In genomic region chr20:36856691-36857635, GRCh38 we compare ENCODE assay signal across 8 cellular contexts. TPM values are rescaled to one million over a fixed set of nuclear protein-coding genes. Genes with fewer than 3 reads are reported as not detected.
DNase-seq lines count a peak whose midpoint lies in the region; ATAC-seq, FAIRE-seq and TF ChIP-seq lines count a peak whose summit lies in the region.

No MANE protein-coding gene starts in this region.

- H3K27ac ChIP-seq in dorsolateral prefrontal cortex (peak overlapping the region in 58 of 59 donors; percentile 2 to 98 (median 91)), osteoblast (ENCODE audit: low read depth, low read length) (peak overlapping the region; percentile 27), SJCRH30 (no peak overlapping the region)

- H3K27me3 ChIP-seq in dorsolateral prefrontal cortex = no peaks in the 10 kb centered on the region
- H3K27me3 ChIP-seq in osteoblast (ENCODE audit: insufficient read depth, low read length) = no peaks in the 10 kb centered on the region
- H3K27me3 ChIP-seq in SJCRH30 = no peaks in the 10 kb centered on the region

- intact Hi-C loops in dorsolateral prefrontal cortex (cut with DNase I) = no loop called here

- no peaks in the 10 kb centered on the region for H3K9me3 Mint-ChIP-seq in T-cell

- TF ChIP-seq CTCF in dorsolateral prefrontal cortex (IDR thresholded peaks at IDR 0.05 in 54 of 56, conservative IDR thresholded peaks at IDR 0.05 in 2 of 56; ENCODE audit: low read depth in 1 of 56, partially characterized antibody in 56 of 56) (no peak), osteoblast (IDR thresholded peaks at IDR 0.05; ENCODE audit: extremely low read depth, low read depth, low read length) (no peak)

- H3K36me3 Mint-ChIP-seq in T-cell = no peaks in the 10 kb centered on the region

- peaks cover 15 to 27% (median 17%) of the 10 kb centered on the region in 3 donors for H3K4me1 Mint-ChIP-seq in T-cell

- peaks cover 98% of the 10 kb centered on the region for H3K79me2 ChIP-seq in osteoblast (ENCODE audit: insufficient read depth, low read length)

- FAIRE-seq in GM12891 (lab: Jason Lieb, UNC) = peak; percentile 38

- TF ChIP-seq POLR2A in GM12891 (IDR thresholded peaks at IDR 0.05; ENCODE audit: low read depth, low read length) = no peak

- peaks cover 73% of the 10 kb centered on the region for H3K4me1 ChIP-seq in osteoblast (ENCODE audit: insufficient read depth, low read length)
- H3K4me1 ChIP-seq in SJCRH30 = peaks cover 7% of the 10 kb centered on the region; the same call in 1 of the 2 replicates

- H3K36me3 ChIP-seq in osteoblast (ENCODE audit: insufficient read depth, low read length) = peaks cover 20% of the 10 kb centered on the region
- peaks cover 6% of the 10 kb centered on the region; the same call in 1 of the 2 replicates for H3K36me3 ChIP-seq in SJCRH30

- peak overlapping the region in 1 of 3 donors; percentile 22 for H3K4me3 Mint-ChIP-seq in T-cell

- H3K4me3 ChIP-seq in dorsolateral prefrontal cortex (peak overlapping the region in 5 of 59 donors; percentile 0 to 23 (median 4)), osteoblast (ENCODE audit: insufficient read depth, low read length) (no peak overlapping the region), SJCRH30 (no peak overlapping the region)

- DNase-seq in GM12891 (ENCODE audit: insufficient read length, low spot score) (no peak), T-cell (peak in 29 of 34 experiments; percentile 21 to 61 (median 42)), dorsolateral prefrontal cortex (no peak), osteoblast (ENCODE audit: insufficient read length, low spot score, missing footprints) (peak; percentile 77), NCI-H510A treated with DMSO at 0.1 percent for 48 hours (lab: John Stamatoyannopoulos, UW) (no peak), SJCRH30 (no peak), amniotic stem cell (lab: John Stamatoyannopoulos, UW) (no peak), NCI-H510A (lab: John Stamatoyannopoulos, UW) (no peak)

- no peaks in the 10 kb centered on the region for H3K9me3 ChIP-seq in osteoblast (ENCODE audit: low read depth, low read length)
- no peaks in the 10 kb centered on the region for H3K9me3 ChIP-seq in SJCRH30 (replicated peaks)

- peaks cover 0 to 9% of the 10 kb centered on the region in 2 donors for H3K27me3 Mint-ChIP-seq in T-cell

- peaks cover 61% of the 10 kb centered on the region for H4K20me1 ChIP-seq in osteoblast (ENCODE audit: insufficient read depth, low read length)

- CTCF ChIA-PET in T-cell (lab: Charles Lee) = no interaction called here

- no peak overlapping the region for H2AFZ ChIP-seq in osteoblast (ENCODE audit: low read length)

- ATAC-seq in T-cell (replicated peaks in 1 of 4) = peak; percentile 71 to 82 (median 79)

- H3K4me2 ChIP-seq in osteoblast (ENCODE audit: insufficient read depth, low read length) = peak overlapping the region; percentile 22

- H3K27ac Mint-ChIP-seq in T-cell = peak overlapping the region; percentile 10 to 11

- POLR2A ChIA-PET in T-cell (lab: Charles Lee) = interaction anchor here (0.5 to 0.7 kb wide), 3 partner anchors 15 to 22 kb away, joined by 3 to 4 read pairs (median 3); no protein-coding TSS in a partner anchor

TF ChIP-seq in GM12891, 5 proteins besides CTCF, POLR2A, EP300 and RAD21:
- TF ChIP-seq POU2F2 (IDR thresholded peaks at IDR 0.05; ENCODE audit: low read depth, low read length) (no peak), TAF1 (IDR thresholded peaks at IDR 0.05; ENCODE audit: low read depth, low read length) (no peak), PAX5 (IDR thresholded peaks at IDR 0.05; ENCODE audit: insufficient read depth, low read length, severe bottlenecking) (no peak), POLR2AphosphoS5 (IDR thresholded peaks at IDR 0.05; ENCODE audit: low read depth, low read length) (no peak), SPI1 (IDR thresholded peaks at IDR 0.05; ENCODE audit: low read depth, low read length) (no peak)
TF ChIP-seq in GM12891: peak in this region for 0.

RNA-seq across cellular contexts. Expression of gene TLDC2, which starts 19.0 kb away (rescaled TPM):
- 0.22 TPM for polyA plus RNA-seq in GM12891 (2012; ENCODE audit: low read depth, missing spikeins)
- total RNA-seq in T-cell (under 1 TPM in 1 of 5 donors, not detected in 4; 0.33 TPM), dorsolateral prefrontal cortex (under 1 TPM in 4 of 120 experiments, not detected in 116; 0.32 to 0.57 (median 0.38) TPM), osteoblast (not detected in 2 replicates)
- 1.8 and 1.9 TPM in 2 replicates for total RNA-seq in SJCRH30 (2014; rRNA removed; shearing (Covaris generic))

Comparison
In these comparisons a context has a peak if more than half of its experiments do, and no peak if none do; other contexts are left out.
1. DNase-seq: peak in T-cell (29 of 34) and osteoblast (single experiment); none in GM12891 (single experiment), dorsolateral prefrontal cortex (0 of 10), NCI-H510A treated with DMSO at 0.1 percent for 48 hours (single experiment), SJCRH30 (0 of 2), amniotic stem cell (single experiment) and NCI-H510A (single experiment).